Comparison of ENCODE assay signal across 7 cellular contexts in the genomic region with DNA sequence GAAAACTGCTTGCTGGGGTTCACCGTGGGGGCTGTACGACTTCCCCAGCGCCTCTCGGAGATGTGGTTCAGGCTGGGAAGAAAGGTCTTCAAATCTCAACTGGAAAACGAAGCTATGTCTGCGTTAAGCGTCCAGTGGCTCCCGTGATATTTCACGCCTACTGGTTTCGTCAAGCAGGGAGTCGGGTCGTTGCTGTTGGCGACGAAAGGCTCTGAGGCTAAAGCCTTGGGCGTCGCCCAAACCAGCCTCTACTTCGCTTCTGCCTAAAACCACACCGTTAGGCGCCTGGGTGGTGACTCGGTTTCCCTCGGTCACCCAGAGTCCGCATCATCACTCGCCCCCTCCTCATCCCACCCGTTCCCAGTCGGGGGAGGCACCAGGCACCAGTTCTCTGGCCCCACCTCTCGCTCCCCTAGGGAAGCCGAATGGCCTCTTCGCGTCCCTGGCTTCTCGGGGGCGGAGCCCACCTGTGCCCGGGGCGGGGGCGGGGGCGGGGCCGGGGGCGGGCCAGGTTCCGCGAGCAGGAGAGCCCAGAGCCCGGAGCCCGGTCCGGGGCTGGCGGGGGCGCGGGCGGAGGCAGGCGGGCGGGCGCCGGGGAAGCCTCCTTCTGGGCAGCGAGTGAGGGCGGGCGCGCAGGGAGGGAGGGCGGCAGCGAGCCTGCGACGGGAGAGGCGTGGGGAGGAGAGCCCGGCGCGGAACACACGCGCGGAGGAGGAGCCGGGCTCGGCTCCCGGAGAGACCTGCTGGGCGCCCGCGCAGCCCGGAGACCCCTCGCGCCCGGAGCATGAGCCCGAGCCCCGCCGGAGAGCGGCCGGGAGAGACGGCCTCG. TPM values are rescaled to one million over a fixed set of nuclear protein-coding genes. Genes with fewer than 3 reads are reported as not detected.
DNase-seq lines count a peak whose midpoint lies in the region; ATAC-seq and TF ChIP-seq lines count a peak whose summit lies in the region.

A gene (plus strand): TSS at position 510 of the 829 bp plus-strand sequence. CDS start 438 bp downstream, outside the sequence.

- 1% methylated on average over 37 of the region's 82 CpGs for WGBS in esophagus muscularis mucosa
- WGBS in transverse colon (ENCODE audit: low coverage in 1 of 2), 2 donors: 5 to 68% methylated on average over 4 to 63 of the region's 82 CpGs

- in situ Hi-C loops in GM13976 (cut with MboI; ENCODE audit: low sequenced_read_pairs, unreplicated experiment) (no loop called here), transverse colon (cut with MboI; ENCODE audit: low pct_ligation_motif_present in 1 of 4, low pct_unique_long_range_greater_than_20kb in 1 of 4, low sequenced_read_pairs in 3 of 4) (loop anchor here in 2 of 4 donors (5.0 to 10.0 kb wide), 2 partner anchors 75 to 83 kb away; no protein-coding TSS in a partner anchor)

- peaks cover 0 to 2% (median 0%) of the 10 kb centered on the region in 11 donors for H3K9me3 Mint-ChIP-seq in naive thymus-derived CD4-positive, alpha-beta T cell

- H3K36me3 ChIP-seq in esophagus muscularis mucosa: no peaks in the 10 kb centered on the region
- H3K36me3 ChIP-seq in naive thymus-derived CD4-positive, alpha-beta T cell (ENCODE audit: control insufficient read depth in 2 of 3, insufficient read depth in 3 of 3, low read length in 3 of 3): no peaks in the 10 kb centered on the region
- H3K36me3 ChIP-seq in transverse colon: no peaks in the 10 kb centered on the region

- no peak for TF ChIP-seq CTCF in GM13976 (IDR thresholded peaks at IDR 0.05; ENCODE audit: borderline replicate concordance, control extremely low read depth, extremely low read depth, insufficient read depth, missing control alignments)
- no peak for TF ChIP-seq CTCF in esophagus muscularis mucosa (IDR thresholded peaks at IDR 0.05)
- TF ChIP-seq CTCF in transverse colon (IDR thresholded peaks at IDR 0.05): no peak

- DNase-seq in GM13976 (ENCODE audit: low spot score) (peak; percentile 67), NCI-H345 (lab: John Stamatoyannopoulos, UW) (peak; percentile 67), activated T-cell treated with anti-CD3 and anti-CD28 coated beads for 24 hours (ENCODE audit: low read depth) (peak; percentile 8), esophagus muscularis mucosa (ENCODE audit: extremely low spot score) (no peak), transverse colon (peak; percentile 70), middle frontal gyrus (ENCODE audit: extremely low spot score, low spot score) (no peak)
- peak in 7 of 9 donors; percentile 17 to 40 (median 27) for DNase-seq in naive thymus-derived CD4-positive, alpha-beta T cell

- POLR2A ChIA-PET in naive thymus-derived CD4-positive, alpha-beta T cell (lab: Charles Lee): no interaction called here

- peaks cover 5 to 83% (median 14%) of the 10 kb centered on the region in 5 donors for H3K27me3 Mint-ChIP-seq in naive thymus-derived CD4-positive, alpha-beta T cell

- H3K27me3 ChIP-seq in esophagus muscularis mucosa (peaks cover 0 to 57% (median 8%) of the 10 kb centered on the region in 4 donors), transverse colon (peaks cover 42% of the 10 kb centered on the region)
- H3K27me3 ChIP-seq in naive thymus-derived CD4-positive, alpha-beta T cell (ENCODE audit: control insufficient read depth in 2 of 2, insufficient read depth in 2 of 2, low read length in 2 of 2): no peaks in the 10 kb centered on the region

- H3K4me3 Mint-ChIP-seq in naive thymus-derived CD4-positive, alpha-beta T cell: peak within 1 kb of the TSS; percentile 82 to 90 (median 86)

- H3K36me3 Mint-ChIP-seq in naive thymus-derived CD4-positive, alpha-beta T cell: no peaks in the 10 kb centered on the region

- H3K4me1 Mint-ChIP-seq in naive thymus-derived CD4-positive, alpha-beta T cell: peaks cover 8 to 31% (median 18%) of the 10 kb centered on the region in 7 donors

- intact Hi-C loops in esophagus muscularis mucosa (cut with DNase I) (loop anchor here (5.0 kb wide), 1 partner anchor 88 kb away; no protein-coding TSS in a partner anchor), transverse colon (cut with DNase I; ENCODE audit: low total_unique reads) (no loop called here)
- intact Hi-C loops in naive thymus-derived CD4-positive, alpha-beta T cell (cut with micrococcal nuclease): loop anchor here in 1 of 2 donors (5.0 kb wide), 2 partner anchors 358 to 1133 kb away; a partner anchor contains a TSS

- ATAC-seq in naive thymus-derived CD4-positive, alpha-beta T cell: peak; percentile 80

- H3K4me3 ChIP-seq in esophagus muscularis mucosa (peak within 1 kb of the TSS; percentile 59 to 71 (median 62)), transverse colon (peak within 1 kb of the TSS; percentile 50 to 74 (median 66))
- H3K4me3 ChIP-seq in naive thymus-derived CD4-positive, alpha-beta T cell (ENCODE audit: low read length): peak within 1 kb of the TSS; percentile 72

- TF ChIP-seq EP300 in esophagus muscularis mucosa (IDR thresholded peaks at IDR 0.05) (no peak), transverse colon (IDR thresholded peaks at IDR 0.05; ENCODE audit: low read depth) (no peak)

- no peak for TF ChIP-seq POLR2A in esophagus muscularis mucosa (IDR thresholded peaks at IDR 0.05; ENCODE audit: low read depth)
- peak; percentile 64 for TF ChIP-seq POLR2A in transverse colon (IDR thresholded peaks at IDR 0.05)

- H3K9me3 ChIP-seq in esophagus muscularis mucosa (no peaks in the 10 kb centered on the region), transverse colon (no peaks in the 10 kb centered on the region)
- H3K9me3 ChIP-seq in naive thymus-derived CD4-positive, alpha-beta T cell (ENCODE audit: control insufficient read depth in 2 of 3, low read length in 3 of 3): no peaks in the 10 kb centered on the region

- CTCF ChIA-PET in naive thymus-derived CD4-positive, alpha-beta T cell (lab: Charles Lee): interaction anchor here (0.6 kb wide), 1 partner anchor 7 kb away, joined by 3 read pairs; no protein-coding TSS in a partner anchor

- H3K27ac Mint-ChIP-seq in naive thymus-derived CD4-positive, alpha-beta T cell: peak within 1 kb of the TSS in 2 of 9 donors; percentile 43 to 48

- H3K4me1 ChIP-seq in esophagus muscularis mucosa: peaks cover 9 to 21% (median 21%) of the 10 kb centered on the region in 4 donors
- peaks cover 9 to 13% of the 10 kb centered on the region in 2 donors for H3K4me1 ChIP-seq in naive thymus-derived CD4-positive, alpha-beta T cell (ENCODE audit: control insufficient read depth in 2 of 2, insufficient read depth in 2 of 2, low read length in 2 of 2)
- peaks cover 2 to 36% (median 19%) of the 10 kb centered on the region in 4 donors for H3K4me1 ChIP-seq in transverse colon

- H3K27ac ChIP-seq in esophagus muscularis mucosa (replicated peaks in 1 of 4): no peak within 1 kb of the TSS
- no peak within 1 kb of the TSS for H3K27ac ChIP-seq in naive thymus-derived CD4-positive, alpha-beta T cell (ENCODE audit: low read depth, low read length)
- peak within 1 kb of the TSS; percentile 59 to 83 (median 78) for H3K27ac ChIP-seq in transverse colon

RNA-seq across cellular contexts. Expression of the gene that starts here (rescaled TPM):
- total RNA-seq in esophagus muscularis mucosa (under 1 TPM; under 0.01 to 0.80 (median 0.36) TPM), transverse colon (100 to 1,000 TPM in 1 of 4 donors, 10 to 100 TPM in 3; 49.8 to 166 (median 93.4) TPM)
- total RNA-seq in naive thymus-derived CD4-positive, alpha-beta T cell: 10 to 100 TPM in 1 of 5 experiments, 1 to 10 TPM in 3, under 1 TPM in 1; 0.49 to 12.2 (median 1.3) TPM
- polyA plus RNA-seq in naive thymus-derived CD4-positive, alpha-beta T cell: 1 to 10 TPM in 1 of 2 donors, under 1 TPM in 1; 0.21 to 1.6 TPM

Comparison
In these comparisons a context has a peak if more than half of its experiments do, and no peak if none do; other contexts are left out.
1. DNase-seq: peak in GM13976 (single experiment), NCI-H345 (single experiment), activated T-cell treated with anti-CD3 and anti-CD28 coated beads for 24 hours (single experiment), naive thymus-derived CD4-positive, alpha-beta T cell (7 of 9) and transverse colon (single experiment); none in esophagus muscularis mucosa (single experiment) and middle frontal gyrus (single experiment).
2. H3K27ac ChIP-seq: peak in transverse colon (4 of 4); none in esophagus muscularis mucosa (0 of 4) and naive thymus-derived CD4-positive, alpha-beta T cell (single experiment).
3. Peak in every context shown above with its lines, with median percentiles within 50 percentile points of each other: H3K4me3 ChIP-seq.